In the genomic region with DNA sequence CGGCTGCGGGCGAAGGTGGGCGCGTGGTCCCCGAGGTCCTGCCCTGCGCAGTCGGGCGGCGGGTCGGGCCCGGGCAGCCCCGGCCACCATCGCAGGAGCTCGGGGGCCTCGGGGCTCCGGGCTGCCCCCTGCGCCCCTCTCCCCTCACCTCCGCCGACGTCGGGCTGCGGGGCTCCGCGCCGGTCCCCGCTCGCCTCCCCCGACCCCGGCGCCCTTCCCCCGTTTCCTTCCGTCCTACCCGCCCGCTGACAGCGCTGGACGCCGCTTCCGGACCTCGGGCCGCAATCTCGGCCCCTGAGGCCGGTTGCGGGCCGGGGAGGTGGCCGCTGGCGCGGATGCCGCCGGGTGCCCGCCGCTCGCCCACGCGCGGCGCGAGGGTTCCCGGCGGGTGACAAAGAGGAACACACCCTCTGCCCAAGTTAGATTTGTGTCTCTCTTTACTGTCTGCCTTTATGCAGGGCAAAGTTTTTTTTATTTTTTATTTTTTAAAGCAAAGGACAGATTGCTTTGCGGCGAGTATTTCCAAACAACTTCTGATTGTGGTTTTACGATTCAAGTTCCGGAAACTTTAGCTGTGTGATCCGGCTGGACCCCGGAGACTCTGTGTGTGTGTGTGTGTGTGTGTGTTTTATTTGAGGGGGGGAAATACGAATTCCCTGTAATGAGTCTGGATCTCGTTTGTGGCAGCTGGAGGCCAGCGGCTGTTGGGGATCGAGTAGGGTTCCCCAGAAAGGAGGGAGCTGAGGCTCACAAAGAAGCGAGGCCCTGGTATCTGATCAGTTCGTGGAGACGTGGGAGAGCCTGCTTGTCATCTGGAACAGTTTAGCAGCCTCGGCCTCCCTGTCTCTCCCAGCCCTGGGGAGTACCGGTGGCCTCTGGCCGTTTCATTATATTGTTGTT, we compare ENCODE assay signal across 8 cellular contexts. TPM values are rescaled to one million over a fixed set of nuclear protein-coding genes. Genes with fewer than 3 reads are reported as not detected.
DNase-seq lines count a peak whose midpoint lies in the region; ATAC-seq and TF ChIP-seq lines count a peak whose summit lies in the region.

No MANE protein-coding gene starts in this region.

- no peak overlapping the region for H3K4me3 ChIP-seq in CD8-positive, alpha-beta T cell (ENCODE audit: low read depth, low read length)
- peak overlapping the region; percentile 69 to 70 for H3K4me3 ChIP-seq in Panc1 (ENCODE audit: low read depth in 2 of 2, low read length in 2 of 2)
- H3K4me3 ChIP-seq in muscle layer of colon (ENCODE audit: low read depth in 1 of 2, low read length in 2 of 2): peak overlapping the region; percentile 55 to 78

- DNase-seq in CD8-positive, alpha-beta T cell: no peak
- no peak for DNase-seq in Panc1 (ENCODE audit: low read depth, low spot score)
- DNase-seq in endothelial cell (ENCODE audit: low spot score): peak; percentile 47
- no peak for DNase-seq in G401 (ENCODE audit: low spot score)
- no peak for DNase-seq in HuH-7.5 (ENCODE audit: low spot score)

- no peaks in the 10 kb centered on the region for H3K36me3 Mint-ChIP-seq in CD8-positive, alpha-beta T cell
- H3K36me3 Mint-ChIP-seq in endothelial cell (ENCODE audit: low read depth, unreplicated experiment): no peaks in the 10 kb centered on the region

- H3K27me3 Mint-ChIP-seq in CD8-positive, alpha-beta T cell (ENCODE audit: low read depth): peaks cover 52% of the 10 kb centered on the region
- H3K27me3 Mint-ChIP-seq in endothelial cell (ENCODE audit: unreplicated experiment): peaks cover 17% of the 10 kb centered on the region

- no peaks in the 10 kb centered on the region for H3K9me3 ChIP-seq in CD8-positive, alpha-beta T cell (ENCODE audit: low read length)
- H3K9me3 ChIP-seq in Panc1 (ENCODE audit: control insufficient read depth, insufficient read depth, low read depth, low read length) (no peaks in the 10 kb centered on the region), muscle layer of colon (ENCODE audit: low read length) (no peaks in the 10 kb centered on the region)

- H3K9ac ChIP-seq in muscle layer of colon (ENCODE audit: low read length): peak overlapping the region; percentile 69

- TF ChIP-seq CTCF in CD8-positive, alpha-beta T cell (IDR thresholded peaks at IDR 0.05): no peak
- TF ChIP-seq CTCF in Panc1 (IDR thresholded peaks at IDR 0.05): no peak
- TF ChIP-seq CTCF in endothelial cell (IDR thresholded peaks at IDR 0.05; ENCODE audit: unreplicated experiment): no peak

- H3K27ac ChIP-seq in CD8-positive, alpha-beta T cell (ENCODE audit: low read depth, low read length): no peak overlapping the region
- H3K27ac ChIP-seq in Panc1 (ENCODE audit: low read length): peak overlapping the region; percentile 84
- H3K27ac ChIP-seq in muscle layer of colon (ENCODE audit: low read depth, low read length): peak overlapping the region; percentile 47

- intact Hi-C loops in CD8-positive, alpha-beta T cell (cut with DNase I, micrococcal nuclease): no loop called here
- intact Hi-C loops in Panc1 (cut with micrococcal nuclease; ENCODE audit: unreplicated experiment): loop anchor here (10.0 kb wide), 1 partner anchor 521 kb away; no protein-coding TSS in a partner anchor

- H3K9me3 Mint-ChIP-seq in CD8-positive, alpha-beta T cell: no peaks in the 10 kb centered on the region
- no peaks in the 10 kb centered on the region for H3K9me3 Mint-ChIP-seq in endothelial cell (ENCODE audit: unreplicated experiment)

- peaks cover 6% of the 10 kb centered on the region for H3K27me3 ChIP-seq in CD8-positive, alpha-beta T cell (ENCODE audit: insufficient read depth, low read length)
- H3K27me3 ChIP-seq in Panc1 (ENCODE audit: control insufficient read depth, insufficient read depth, low read length) (no peaks in the 10 kb centered on the region), muscle layer of colon (ENCODE audit: control insufficient read depth in 1 of 2, insufficient read depth in 2 of 2, low read length in 2 of 2) (no peaks in the 10 kb centered on the region)

- H3K4me1 ChIP-seq in CD8-positive, alpha-beta T cell (ENCODE audit: insufficient read depth, low read length): peaks cover 3% of the 10 kb centered on the region
- H3K4me1 ChIP-seq in Panc1 (ENCODE audit: control insufficient read depth, insufficient read depth, low read length): peaks cover 23% of the 10 kb centered on the region
- peaks cover 15% of the 10 kb centered on the region for H3K4me1 ChIP-seq in muscle layer of colon (ENCODE audit: insufficient read depth, low read length)

- H3K4me3 Mint-ChIP-seq in CD8-positive, alpha-beta T cell: peak overlapping the region; percentile 71
- peak overlapping the region; percentile 98 for H3K4me3 Mint-ChIP-seq in endothelial cell (ENCODE audit: unreplicated experiment)

- H3K27ac Mint-ChIP-seq in CD8-positive, alpha-beta T cell: no peak overlapping the region
- peak overlapping the region; percentile 78 for H3K27ac Mint-ChIP-seq in endothelial cell (ENCODE audit: unreplicated experiment)

- peaks cover 10% of the 10 kb centered on the region for H3K4me1 Mint-ChIP-seq in CD8-positive, alpha-beta T cell (ENCODE audit: low read depth)
- H3K4me1 Mint-ChIP-seq in endothelial cell (ENCODE audit: unreplicated experiment): peaks cover 26% of the 10 kb centered on the region

- POLR2A ChIA-PET in CD8-positive, alpha-beta T cell (lab: Charles Lee): no interaction called here
- POLR2A ChIA-PET in Panc1 (lab: Charles Lee): interaction anchor here (0.8 kb wide), 1 partner anchor 263 kb away, joined by 12 read pairs; no protein-coding TSS in a partner anchor

- CTCF ChIA-PET in CD8-positive, alpha-beta T cell (lab: Charles Lee): no interaction called here
- CTCF ChIA-PET in Panc1 (lab: Charles Lee): no interaction called here

- no peaks in the 10 kb centered on the region for H3K36me3 ChIP-seq in CD8-positive, alpha-beta T cell (ENCODE audit: insufficient read depth, low read length)
- no peaks in the 10 kb centered on the region for H3K36me3 ChIP-seq in Panc1 (ENCODE audit: control insufficient read depth, insufficient read depth, low read length)
- no peaks in the 10 kb centered on the region for H3K36me3 ChIP-seq in muscle layer of colon (ENCODE audit: insufficient read depth, low read length)

- no peak for ATAC-seq in CD8-positive, alpha-beta T cell
- peak; percentile 16 for ATAC-seq in GM21576 (IDR thresholded peaks at IDR 0.05; ENCODE audit: unreplicated experiment)
- peak; percentile 2; the same call in 1 of the 2 replicates for ATAC-seq in Panc1
- no peak for ATAC-seq in HG03139 (IDR thresholded peaks at IDR 0.05; ENCODE audit: unreplicated experiment)

- BruUV-seq in Panc1 (replicated peaks; lab: Mats Ljungman, UMichigan): TSS peak; percentile 68

- in situ Hi-C loops in Panc1 (cut with HindIII; ENCODE audit: low pct_unique_long_range_greater_than_20kb, low sequenced_read_pairs): loop anchor here (25.0 kb wide), 1 partner anchor 268 kb away; no protein-coding TSS in a partner anchor
- in situ Hi-C loops in G401 (cut with HindIII; ENCODE audit: low sequenced_read_pairs): no loop called here

RNA-seq across cellular contexts. Expression of gene FARP1, which starts 1.0 kb away (rescaled TPM):
- under 1 TPM; 0.17 to 0.30 TPM for total RNA-seq in CD8-positive, alpha-beta T cell
- 61.9 TPM for total RNA-seq in Panc1 (2021; ENCODE audit: unreplicated experiment)
- 62.6 TPM for polyA plus RNA-seq in Panc1 (2012; ENCODE audit: insufficient read length)
- 167 TPM for total RNA-seq in endothelial cell (ENCODE audit: unreplicated experiment)
- 17.9 and 50.3 TPM in 2 replicates for total RNA-seq in G401 (2014; rRNA removed; shearing (Covaris generic))

RNA-seq across cellular contexts. Expression of gene RNF113B, which starts 33.2 kb away (rescaled TPM):
- total RNA-seq in CD8-positive, alpha-beta T cell: not detected
- not detected for total RNA-seq in Panc1 (2021; ENCODE audit: unreplicated experiment)
- polyA plus RNA-seq in Panc1 (2012; ENCODE audit: insufficient read length): not detected
- not detected for total RNA-seq in endothelial cell (ENCODE audit: unreplicated experiment)
- not detected in 2 replicates for total RNA-seq in G401 (2014; rRNA removed; shearing (Covaris generic))

Comparison
In these comparisons a context has a peak if more than half of its experiments do, and no peak if none do; other contexts are left out.
1. ATAC-seq: peak in GM21576 (single experiment) and Panc1 (single experiment); none in CD8-positive, alpha-beta T cell (single experiment) and HG03139 (single experiment).
2. RNA of gene FARP1, which starts 1.0 kb away (total RNA-seq): 167 TPM in endothelial cell (single experiment), 61.9 TPM in Panc1 (single experiment) and 17.9 to 50.3 TPM in G401; 0.17 to 0.30 TPM in CD8-positive, alpha-beta T cell; every median in the first group is over 10 times any median in the second.